ENCODE assay signal across 10 cellular contexts in genomic region chr1:27885620-27886352, GRCh38. TPM values are rescaled to one million over a fixed set of nuclear protein-coding genes. Genes with fewer than 3 reads are reported as not detected.
DNase-seq lines count a peak whose midpoint lies in the region; ATAC-seq and TF ChIP-seq lines count a peak whose summit lies in the region.
"Had no signal": no experiment of that assay in that cellular context is flagged by ENCODE, and none has a peak within 500 bp of the region (broad histone marks: within the 10 kb centered on the region; RNA-seq: fewer than 3 reads in every experiment).

No MANE protein-coding gene starts in this region.

- CTCF ChIA-PET in IMR-90 (lab: Yijun Ruan, JAX) = interaction anchor here (0.9 kb wide), 1 partner anchor 22 kb away, joined by 3 read pairs; no protein-coding TSS in a partner anchor

- H3K9ac ChIP-seq in IMR-90 (ENCODE audit: low read depth, low read length) = no peak overlapping the region

- no peaks in the 10 kb centered on the region for H3K79me1 ChIP-seq in IMR-90 (ENCODE audit: low read depth in 1 of 2, low read length in 2 of 2)

- H3K18ac ChIP-seq in IMR-90 (ENCODE audit: low read depth, low read length) = no peak overlapping the region

- H3K36me3 ChIP-seq in IMR-90 (ENCODE audit: control insufficient read depth, insufficient read depth, low read length) = peaks cover 6% of the 10 kb centered on the region; the same call in 1 of the 2 replicates
- peaks cover 0 to 6% of the 10 kb centered on the region in 2 donors for H3K36me3 ChIP-seq in gastrocnemius medialis
- H3K36me3 ChIP-seq: prostate gland had no signal

- no peak for DNase-seq in IMR-90
- peak; percentile 92 for DNase-seq in SKM-1 (lab: John Stamatoyannopoulos, UW; ENCODE audit: unreplicated experiment)
- DNase-seq in Right ventricle myocardium superior = peak; percentile 36
- DNase-seq in gastrocnemius medialis = no peak
- no peak for DNase-seq in GM10266 (ENCODE audit: extremely low spot score)
- DNase-seq in G401 (ENCODE audit: low spot score) = no peak
- DNase-seq in NCI-H2029 (lab: John Stamatoyannopoulos, UW) = no peak
- DNase-seq: activated effector memory CD4-positive, alpha-beta T cell treated with Interleukin-2 at 50 U/mL for 16 hours had no signal

- H3K9me1 ChIP-seq in IMR-90 (ENCODE audit: insufficient read depth, low read length) = no peaks in the 10 kb centered on the region

- BruUV-seq in IMR-90 (replicated peaks; lab: Mats Ljungman, UMichigan) = no TSS peak

- no peak overlapping the region for H3K14ac ChIP-seq in IMR-90 (replicated peaks; ENCODE audit: low read depth, low read length)

- no peaks in the 10 kb centered on the region for H3K27me3 ChIP-seq in IMR-90 (ENCODE audit: control insufficient read depth, insufficient read depth, low read length)
- no peaks in the 10 kb centered on the region for H3K27me3 ChIP-seq in gastrocnemius medialis

- peak overlapping the region; percentile 1 for H2AK9ac ChIP-seq in IMR-90 (replicated peaks; ENCODE audit: low read depth, low read length, poor library complexity)

- H2BK5ac ChIP-seq in IMR-90 (ENCODE audit: low read depth, low read length, poor library complexity, severe bottlenecking) = no peak overlapping the region

- no peak overlapping the region for H2AK5ac ChIP-seq in IMR-90 (ENCODE audit: low read depth, low read length)

- dilution Hi-C loops in IMR-90 (cut with HindIII; ENCODE audit: low sequenced_read_pairs, unreplicated experiment) = no loop called here

- H2BK120ac ChIP-seq in IMR-90 (ENCODE audit: low read depth, low read length) = no peak overlapping the region

- H3K56ac ChIP-seq in IMR-90 (ENCODE audit: extremely low read depth, insufficient read depth, low read length) = no peak overlapping the region

- no peak overlapping the region for H3K4me3 ChIP-seq in IMR-90 (ENCODE audit: insufficient read depth, low read depth, low read length)
- no peak overlapping the region for H3K4me3 ChIP-seq in gastrocnemius medialis
- H3K4me3 ChIP-seq: prostate gland had no signal

- no peak overlapping the region for H4K8ac ChIP-seq in IMR-90 (ENCODE audit: low read depth in 2 of 2, low read length in 2 of 2)

- no peak for TF ChIP-seq CTCF in IMR-90 (conservative IDR thresholded peaks at IDR 0.05; ENCODE audit: low read depth, low read length)
- TF ChIP-seq CTCF in gastrocnemius medialis (IDR thresholded peaks at IDR 0.05 in 4 of 5, conservative IDR thresholded peaks at IDR 0.05 in 1 of 5) = no peak
- TF ChIP-seq CTCF in GM10266 (IDR thresholded peaks at IDR 0.05; ENCODE audit: control insufficient read depth, insufficient read depth, low read depth, missing control alignments) = no peak

- TF ChIP-seq POLR2A in IMR-90 (IDR thresholded peaks at IDR 0.05; ENCODE audit: low read depth, low read length) = no peak
- no peak for TF ChIP-seq POLR2A in gastrocnemius medialis (IDR thresholded peaks at IDR 0.05)

- H3K4me2 ChIP-seq in IMR-90 (ENCODE audit: low read depth, low read length) = no peak overlapping the region

- in situ Hi-C loops in IMR-90 (cut with MboI; ENCODE audit: low sequenced_read_pairs) = no loop called here
- in situ Hi-C loops in gastrocnemius medialis (cut with MboI; ENCODE audit: low sequenced_read_pairs in 4 of 4) = no loop called here
- in situ Hi-C loops in G401 (cut with HindIII; ENCODE audit: low sequenced_read_pairs) = no loop called here

- no peak overlapping the region for H2BK20ac ChIP-seq in IMR-90 (ENCODE audit: low read depth, low read length)

- no peak overlapping the region for H3K23ac ChIP-seq in IMR-90 (ENCODE audit: low read depth, low read length)

- H3K4ac ChIP-seq in IMR-90 (ENCODE audit: low read depth, low read length) = no peak overlapping the region

- H3K27ac ChIP-seq in IMR-90 (ENCODE audit: insufficient read depth, low read length) (no peak overlapping the region), gastrocnemius medialis (peak overlapping the region; percentile 18 to 52 (median 42))

- H2AFZ ChIP-seq in IMR-90 (replicated peaks; ENCODE audit: low read length, poor library complexity) = no peak overlapping the region

- no peak overlapping the region for H4K91ac ChIP-seq in IMR-90 (ENCODE audit: insufficient read depth, low read depth, low read length)

- H4K20me1 ChIP-seq in IMR-90 (ENCODE audit: insufficient read depth, low read length) = no peaks in the 10 kb centered on the region

- WGBS in IMR-90 (ENCODE audit: extremely low coverage in 2 of 2, insufficient read length in 1 of 2), 2 experiments = 100% methylated on average over 4 of the region's 15 CpGs; no CpG with 5 or more reads in 1 of the 2 experiments

- POLR2A ChIA-PET in IMR-90 (lab: Charles Lee; ENCODE audit: unreplicated experiment) = no interaction called here

- ATAC-seq in IMR-90 (ENCODE audit: low read depth) (no peak), Right ventricle myocardium superior (ENCODE audit: poor library complexity) (peak; percentile 62), gastrocnemius medialis (no peak), HG02610 (IDR thresholded peaks at IDR 0.05; ENCODE audit: unreplicated experiment) (no peak)

- intact Hi-C loops in IMR-90 (cut with micrococcal nuclease) = no loop called here
- intact Hi-C loops in Right ventricle myocardium superior (cut with DNase I) = no loop called here
- intact Hi-C loops in gastrocnemius medialis (cut with DNase I; ENCODE audit: low total_unique reads) = no loop called here

- no peak overlapping the region for H2BK15ac ChIP-seq in IMR-90 (ENCODE audit: low read depth, low read length)

- H4K5ac ChIP-seq in IMR-90 (ENCODE audit: low read depth, low read length) = no peak overlapping the region

- H3K4me1 ChIP-seq in IMR-90 (ENCODE audit: control insufficient read depth, insufficient read depth, low read length) (no peaks in the 10 kb centered on the region), gastrocnemius medialis (no peaks in the 10 kb centered on the region)
- H3K4me1 ChIP-seq: prostate gland had no signal

- no peaks in the 10 kb centered on the region for H3K9me3 ChIP-seq in IMR-90 (ENCODE audit: control insufficient read depth, insufficient read depth, low read length)
- no peaks in the 10 kb centered on the region for H3K9me3 ChIP-seq in gastrocnemius medialis
- H3K9me3 ChIP-seq: prostate gland had no signal

- TF ChIP-seq RAD21 in IMR-90 (IDR thresholded peaks at IDR 0.05; ENCODE audit: low read length) = no peak

TF ChIP-seq in IMR-90, 13 proteins besides CTCF, POLR2A, EP300 and RAD21 (continues in another document):
- no peak for TF ChIP-seq RCOR1 (IDR thresholded peaks at IDR 0.05; ENCODE audit: insufficient replicate concordance, low read length)
- TF ChIP-seq USF2 (IDR thresholded peaks at IDR 0.05; ENCODE audit: low read depth, low read length) = no peak
- no peak for TF ChIP-seq CEBPB (IDR thresholded peaks at IDR 0.05; ENCODE audit: low read depth, low read length)
- TF ChIP-seq FOS (IDR thresholded peaks at IDR 0.05; ENCODE audit: low read depth, low read length) = no peak
- no peak for TF ChIP-seq ELK1 (IDR thresholded peaks at IDR 0.05; ENCODE audit: borderline replicate concordance, low read depth, low read length)
- no peak for TF ChIP-seq NFE2L2 (IDR thresholded peaks at IDR 0.05; ENCODE audit: low read depth, low read length)
- no peak for TF ChIP-seq CHD1 (IDR thresholded peaks at IDR 0.05; ENCODE audit: low read depth, low read length)
- no peak for TF ChIP-seq SMC3 (IDR thresholded peaks at IDR 0.05; ENCODE audit: low read depth, low read length)

RNA-seq across cellular contexts. Expression of gene THEMIS2, which starts 13.4 kb away (rescaled TPM):
- total RNA-seq in IMR-90 (2012; rRNA removed) (3.6 and 4.5 TPM in 2 replicates), Right ventricle myocardium superior (9.4 TPM), gastrocnemius medialis (10 to 100 TPM in 1 of 4 donors, 1 to 10 TPM in 3; 2.3 to 10.8 (median 7.6) TPM)
- polyA plus RNA-seq in IMR-90 (2012; rRNA removed) = 4.9 and 5.0 TPM in 2 replicates
- polyA plus RNA-seq in IMR-90 (2012; cell fraction: cytosol; rRNA removed) = 5.7 and 7.2 TPM in 2 replicates
- polyA plus RNA-seq in IMR-90 (2012; cell fraction: nucleus; rRNA removed; ENCODE audit: low replicate concordance) = 7.4 and 9.4 TPM in 2 replicates
- 2.6 and 3.9 TPM in 2 replicates for total RNA-seq in G401 (2014; rRNA removed; shearing (Covaris generic))

RNA-seq across cellular contexts. Expression of gene RPA2, which starts 28.6 kb away (rescaled TPM):
- total RNA-seq in IMR-90 (2012; rRNA removed) = 30.6 and 45.3 TPM in 2 replicates
- polyA plus RNA-seq in IMR-90 (2012; rRNA removed) = 22.5 and 34.4 TPM in 2 replicates
- 16.8 and 26.7 TPM in 2 replicates for polyA plus RNA-seq in IMR-90 (2012; cell fraction: cytosol; rRNA removed)
- polyA plus RNA-seq in IMR-90 (2012; cell fraction: nucleus; rRNA removed; ENCODE audit: low replicate concordance) = 3.9 and 9.4 TPM in 2 replicates
- 21.4 TPM for total RNA-seq in Right ventricle myocardium superior
- 10 to 100 TPM; 46.3 to 66.4 (median 52.8) TPM for total RNA-seq in gastrocnemius medialis
- 148 and 168 TPM in 2 replicates for total RNA-seq in G401 (2014; rRNA removed; shearing (Covaris generic))

RNA-seq across cellular contexts. Expression of gene SMPDL3B, which starts 49.0 kb away (rescaled TPM):
- not detected in 2 replicates for total RNA-seq in IMR-90 (2012; rRNA removed)
- polyA plus RNA-seq in IMR-90 (2012; rRNA removed) = not detected in 2 replicates
- polyA plus RNA-seq in IMR-90 (2012; cell fraction: cytosol; rRNA removed) = 0.04 and 0.05 TPM in 2 replicates
- polyA plus RNA-seq in IMR-90 (2012; cell fraction: nucleus; rRNA removed; ENCODE audit: low replicate concordance) = not detected in 2 replicates
- not detected for total RNA-seq in Right ventricle myocardium superior
- under 1 TPM in 1 of 4 donors, not detected in 3; 0.29 TPM for total RNA-seq in gastrocnemius medialis
- 0.68 and 2.0 TPM in 2 replicates for total RNA-seq in G401 (2014; rRNA removed; shearing (Covaris generic))

RNA-seq across cellular contexts. Expression of gene PPP1R8, which starts 55.2 kb away (rescaled TPM):
- total RNA-seq in IMR-90 (2012; rRNA removed) (60.5 and 80.1 TPM in 2 replicates), Right ventricle myocardium superior (21.3 TPM), gastrocnemius medialis (10 to 100 TPM; 18.0 to 27.3 (median 25.0) TPM)
- 43.3 and 53.8 TPM in 2 replicates for polyA plus RNA-seq in IMR-90 (2012; rRNA removed)
- 21.8 and 33.3 TPM in 2 replicates for polyA plus RNA-seq in IMR-90 (2012; cell fraction: cytosol; rRNA removed)
- polyA plus RNA-seq in IMR-90 (2012; cell fraction: nucleus; rRNA removed; ENCODE audit: low replicate concordance) = 17.4 and 26.8 TPM in 2 replicates
- 69.1 and 70.6 TPM in 2 replicates for total RNA-seq in G401 (2014; rRNA removed; shearing (Covaris generic))

Comparison
In these comparisons a context has a peak if more than half of its experiments do, and no peak if none do; other contexts are left out.
1. DNase-seq: peak in SKM-1 (single experiment) and Right ventricle myocardium superior (single experiment); none in IMR-90 (single experiment), gastrocnemius medialis (0 of 2), GM10266 (single experiment), G401 (single experiment) and NCI-H2029 (single experiment).